Comparison of ENCODE assay signal across 9 cellular contexts in the genomic region with DNA sequence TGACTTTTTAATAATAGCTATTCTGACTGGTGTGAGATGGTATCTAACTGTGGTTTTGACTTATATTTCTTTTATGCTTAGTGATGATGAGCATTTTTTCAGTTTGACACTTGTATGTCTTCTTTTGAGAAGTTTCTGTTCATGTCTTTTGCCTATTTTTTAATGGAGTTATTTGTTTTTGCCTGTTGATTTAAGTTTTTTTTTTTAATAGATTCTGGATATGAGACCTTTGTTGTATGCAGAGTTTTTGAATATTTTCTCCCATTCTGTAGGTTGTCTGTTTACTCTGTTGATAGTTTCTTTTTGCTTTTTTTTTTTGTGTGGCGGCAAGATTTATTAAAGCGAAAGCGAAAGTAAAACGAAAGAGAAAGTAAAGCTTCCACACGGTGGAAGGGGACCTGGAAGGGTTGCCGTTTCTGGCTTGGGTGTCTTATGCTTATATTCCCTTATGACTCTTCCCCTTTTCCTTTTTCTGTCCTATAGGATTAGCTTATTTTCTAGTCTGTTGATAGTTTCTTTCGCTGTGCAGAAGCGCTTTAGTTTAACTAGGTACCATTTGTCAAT.
DNase-seq lines count a peak whose midpoint lies in the region; ATAC-seq lines count a peak whose summit lies in the region.
"Had no signal": no experiment of that assay in that cellular context is flagged by ENCODE, and none has a peak within 500 bp of the region (broad histone marks: within the 10 kb centered on the region; RNA-seq: fewer than 3 reads in every experiment).

No MANE protein-coding gene starts in this region.

- H3K27me3 ChIP-seq in subcutaneous abdominal adipose tissue (ENCODE audit: control insufficient read depth in 5 of 5, insufficient read depth in 4 of 5, low read length in 5 of 5): no peaks in the 10 kb centered on the region

- H3K4me1 ChIP-seq in subcutaneous abdominal adipose tissue (ENCODE audit: control insufficient read depth in 5 of 5, insufficient read depth in 5 of 5, low read length in 5 of 5): no peaks in the 10 kb centered on the region

- peaks cover 0 to 3% (median 0%) of the 10 kb centered on the region in 5 donors for H3K9me3 ChIP-seq in subcutaneous abdominal adipose tissue (ENCODE audit: control insufficient read depth in 5 of 5, low read length in 5 of 5)

- peaks cover 4% of the 10 kb centered on the region for H3K9me3 Mint-ChIP-seq in activated T-cell treated with anti-CD3 and anti-CD28 coated beads, Interleukin-2, amount 50 U/mL, for 24 hours

- H3K9ac ChIP-seq in subcutaneous abdominal adipose tissue (ENCODE audit: low read length in 5 of 5): no peak overlapping the region

- ATAC-seq in GM19467 (IDR thresholded peaks at IDR 0.05; ENCODE audit: unreplicated experiment): no peak
- ATAC-seq: WTC11 had no signal

- peak overlapping the region; percentile 78 for H3K4me3 Mint-ChIP-seq in activated T-cell treated with anti-CD3 and anti-CD28 coated beads, Interleukin-2, amount 50 U/mL, for 24 hours
- H3K4me3 Mint-ChIP-seq: WTC11 had no signal

- H3K36me3 ChIP-seq in subcutaneous abdominal adipose tissue (ENCODE audit: control insufficient read depth in 5 of 5, insufficient read depth in 5 of 5, low read length in 5 of 5): no peaks in the 10 kb centered on the region

- H3K36me3 Mint-ChIP-seq in activated T-cell treated with anti-CD3 and anti-CD28 coated beads, Interleukin-2, amount 50 U/mL, for 24 hours (ENCODE audit: low read depth): peaks cover 2% of the 10 kb centered on the region
- H3K36me3 Mint-ChIP-seq: WTC11 had no signal

- no peak overlapping the region for H3K27ac ChIP-seq in subcutaneous abdominal adipose tissue (ENCODE audit: low read depth, low read length)

- DNase-seq in activated T-cell treated with anti-CD3 and anti-CD28 coated beads, Interleukin-2, amount 50 U/mL, for 24 hours: no peak
- DNase-seq in activated T-cell treated with anti-CD3 and anti-CD28 coated beads, Interleukin-2, amount 50 U/mL, for 1 hour: no peak
- peak; percentile 32 for DNase-seq in SW480 (ENCODE audit: low spot score)
- DNase-seq in fibroblast of peridontal ligament (ENCODE audit: extremely low read depth): peak; percentile 12
- no peak for DNase-seq in NCI-H146 treated with DMSO at 0.1 percent for 48 hours (lab: John Stamatoyannopoulos, UW; ENCODE audit: unreplicated experiment)
- no peak for DNase-seq in NCI-H510A treated with DMSO at 0.1 percent for 48 hours (lab: John Stamatoyannopoulos, UW)

- H3K4me3 ChIP-seq in subcutaneous abdominal adipose tissue (ENCODE audit: low read depth in 1 of 5, low read length in 5 of 5): peak overlapping the region; percentile 56 to 69 (median 63)

- peak overlapping the region; percentile 91 for H3K27ac Mint-ChIP-seq in activated T-cell treated with anti-CD3 and anti-CD28 coated beads, Interleukin-2, amount 50 U/mL, for 24 hours
- H3K27ac Mint-ChIP-seq: WTC11 had no signal

- H3K4me1 Mint-ChIP-seq in activated T-cell treated with anti-CD3 and anti-CD28 coated beads, Interleukin-2, amount 50 U/mL, for 24 hours (ENCODE audit: low read depth): peaks cover 20% of the 10 kb centered on the region
- H3K4me1 Mint-ChIP-seq: WTC11 had no signal

- H3K27me3 Mint-ChIP-seq in activated T-cell treated with anti-CD3 and anti-CD28 coated beads, Interleukin-2, amount 50 U/mL, for 24 hours: no peaks in the 10 kb centered on the region

Comparison
In these comparisons a context has a peak if more than half of its experiments do, and no peak if none do; other contexts are left out.
1. DNase-seq: peak in SW480 (single experiment) and fibroblast of peridontal ligament (single experiment); none in activated T-cell treated with anti-CD3 and anti-CD28 coated beads, Interleukin-2, amount 50 U/mL, for 24 hours (single experiment), activated T-cell treated with anti-CD3 and anti-CD28 coated beads, Interleukin-2, amount 50 U/mL, for 1 hour (single experiment), NCI-H146 treated with DMSO at 0.1 percent for 48 hours (single experiment) and NCI-H510A treated with DMSO at 0.1 percent for 48 hours (single experiment).